In genomic region chr6:32113386-32114352, GRCh38 we compare ENCODE assay signal across 8 cellular contexts. TPM values are rescaled to one million over a fixed set of nuclear protein-coding genes. Genes with fewer than 3 reads are reported as not detected.
A peak's percentile ranks its signal among the peaks of the same experiment; 100 is the strongest.
DNase-seq lines count a peak whose midpoint lies in the region; ATAC-seq and TF ChIP-seq lines count a peak whose summit lies in the region.

No MANE protein-coding gene starts in this region.

- peaks cover 20% of the 10 kb centered on the region for H3K4me1 ChIP-seq in body of pancreas
- no peaks in the 10 kb centered on the region for H3K4me1 ChIP-seq in iPS-18a (ENCODE audit: control insufficient read depth, low read depth, low read length)

- 54 to 66% methylated on average over 9 of the region's 9 CpGs for WGBS in body of pancreas, 2 donors

- TF ChIP-seq CTCF in body of pancreas (IDR thresholded peaks at IDR 0.05), result peak in 3 of 7 experiments; percentile 12 to 30 (median 25)

- no peak for TF ChIP-seq POLR2A in body of pancreas (IDR thresholded peaks at IDR 0.05)

- peak overlapping the region in 2 of 4 donors; percentile 0 to 44 for H3K27ac ChIP-seq in body of pancreas
- peak overlapping the region; percentile 34 for H3K27ac ChIP-seq in iPS-18a (ENCODE audit: low read length)

- H3K9me3 ChIP-seq in body of pancreas, result no peaks in the 10 kb centered on the region
- H3K9me3 ChIP-seq in iPS-18a (ENCODE audit: control insufficient read depth, low read depth, low read length), result no peaks in the 10 kb centered on the region

- H3K9ac ChIP-seq in iPS-18a (ENCODE audit: low read length), result peak overlapping the region; percentile 49

- H3K36me3 ChIP-seq in body of pancreas (replicated peaks in 1 of 2; ENCODE audit: insufficient read depth in 1 of 2, low read depth in 2 of 2) (peaks cover 0 to 17% of the 10 kb centered on the region in 2 donors), iPS-18a (ENCODE audit: control insufficient read depth, low read depth, low read length) (peaks cover 18% of the 10 kb centered on the region)

- intact Hi-C loops in body of pancreas (cut with DNase I), result no loop called here

- DNase-seq in HS-27A (ENCODE audit: low read depth) (peak; percentile 95), body of pancreas (peak; percentile 62 to 84 (median 67)), skeletal muscle cell (ENCODE audit: low read depth) (peak; percentile 63), KG1 (lab: John Stamatoyannopoulos, UW) (no peak)
- no peak for DNase-seq in stimulated activated naive CD4-positive, alpha-beta T cell (lab: John Stamatoyannopoulos, UW)

- H3K4me3 ChIP-seq in body of pancreas (no peak overlapping the region), iPS-18a (ENCODE audit: low read length) (no peak overlapping the region), skeletal muscle cell (ENCODE audit: low read depth, low read length) (no peak overlapping the region)

- no peaks in the 10 kb centered on the region for H3K27me3 ChIP-seq in body of pancreas
- H3K27me3 ChIP-seq in iPS-18a (ENCODE audit: control insufficient read depth, insufficient read depth, low read length), result peaks cover 10% of the 10 kb centered on the region

- ATAC-seq in body of pancreas (peak; percentile 77), GM18909 (IDR thresholded peaks at IDR 0.05; ENCODE audit: poor library complexity, unreplicated experiment) (no peak), GM21367 (IDR thresholded peaks at IDR 0.05; ENCODE audit: unreplicated experiment) (no peak)

RNA-seq across cellular contexts. Expression of gene TNXB, which starts 4.5 kb away (rescaled TPM):
- total RNA-seq in body of pancreas, result 10 to 100 TPM; 24.9 to 36.6 TPM

RNA-seq across cellular contexts. Expression of gene ATF6B, which starts 14.4 kb away (rescaled TPM):
- 10 to 100 TPM; 26.5 to 32.3 TPM for total RNA-seq in body of pancreas

RNA-seq across cellular contexts. Expression of gene FKBPL, which starts 16.4 kb away (rescaled TPM):
- 1 to 10 TPM; 1.0 to 1.6 TPM for total RNA-seq in body of pancreas

RNA-seq across cellular contexts. Expression of gene PRRT1, which starts 38.1 kb away (rescaled TPM):
- total RNA-seq in body of pancreas, result not detected

RNA-seq across cellular contexts. Expression of gene PPT2, which starts 40.3 kb away (rescaled TPM):
- 1 to 10 TPM; 3.6 to 9.9 TPM for total RNA-seq in body of pancreas

Comparison
In these comparisons a context has a peak if more than half of its experiments do, and no peak if none do; other contexts are left out.
1. DNase-seq: peak in HS-27A (single experiment), body of pancreas (4 of 4) and skeletal muscle cell (single experiment); none in stimulated activated naive CD4-positive, alpha-beta T cell (0 of 6) and KG1 (single experiment).